ENCODE assay signal across 19 cellular contexts in genomic region chr13:105665284-105665683, GRCh38.
DNase-seq lines count a peak whose midpoint lies in the region; ATAC-seq and TF ChIP-seq lines count a peak whose summit lies in the region.
"Had no signal": no experiment of that assay in that cellular context is flagged by ENCODE, and none has a peak within 500 bp of the region (broad histone marks: within the 10 kb centered on the region; RNA-seq: fewer than 3 reads in every experiment).

No MANE protein-coding gene starts in this region.

- H3K36me3 ChIP-seq in BJ (ENCODE audit: control insufficient read depth, insufficient read depth, low read length) (no peaks in the 10 kb centered on the region), PC-3 (ENCODE audit: low read depth, low read length) (no peaks in the 10 kb centered on the region)
- H3K36me3 ChIP-seq: gastroesophageal sphincter had no signal

- H3K27me3 ChIP-seq in BJ (ENCODE audit: control insufficient read depth, insufficient read depth, low read length): no peaks in the 10 kb centered on the region
- H3K27me3 ChIP-seq in PC-3 (ENCODE audit: low read length): no peaks in the 10 kb centered on the region
- H3K27me3 ChIP-seq: gastroesophageal sphincter had no signal

- H3K9me3 Mint-ChIP-seq in chondrocyte (ENCODE audit: low read depth): peaks cover 5% of the 10 kb centered on the region
- H3K9me3 Mint-ChIP-seq: activated T-helper 1 cell treated with anti-CD3 and anti-CD28 coated beads, Interleukin-12 subunit alpha, Interleukin-12 subunit beta, Interleukin-2, Interleukin-4 antibody, amounts not matched to agents 30 ng/mL and 10 ng/mL and 1 ng/mL, durations not matched to agents 14 hours and 24 hours and 36 hours; stimulated activated naive CD8-positive, alpha-beta T cell treated with anti-CD3 and anti-CD28 coated beads, Interleukin-15, Interleukin-2, amounts not matched to agents 100 ng/mL and 50 ng/mL, for 24 hours; T-cell had no signal

- no peak for ATAC-seq in PC-3
- no peak for ATAC-seq in GM18873 (IDR thresholded peaks at IDR 0.05; ENCODE audit: low FRiP score, unreplicated experiment)
- no peak for ATAC-seq in HG03571 (IDR thresholded peaks at IDR 0.05; ENCODE audit: unreplicated experiment)
- no peak for ATAC-seq in HG02840 (IDR thresholded peaks at IDR 0.05; ENCODE audit: low FRiP score, unreplicated experiment)
- ATAC-seq: activated CD8-positive, alpha-beta T cell treated with anti-CD3 and anti-CD28 coated beads, Interleukin-2, amount 10 ng/mL, durations not matched to agents 7 days and 5 days; gastroesophageal sphincter; natural killer cell treated with Interleukin-12 subunit alpha and Interleukin-12 subunit beta and Interleukin-15 and Interleukin-18, amount 100 ng/mL, for 72 hours; psoas muscle; T-cell had no signal

- H3K4me1 ChIP-seq in PC-3 (ENCODE audit: insufficient read depth, low read length): no peaks in the 10 kb centered on the region
- H3K4me1 ChIP-seq: gastroesophageal sphincter, psoas muscle had no signal

- H3K4me1 Mint-ChIP-seq in chondrocyte (ENCODE audit: low read depth): peaks cover 15% of the 10 kb centered on the region
- H3K4me1 Mint-ChIP-seq: IgD-negative memory B cell, T-cell had no signal

- H3K27ac ChIP-seq in PC-3 (ENCODE audit: low read length): no peak overlapping the region
- H3K27ac ChIP-seq: gastroesophageal sphincter, psoas muscle had no signal

- CTCF ChIA-PET in BJ (lab: Yijun Ruan, JAX) (interaction anchor here (0.5 kb wide), 1 partner anchor 881 kb away, joined by 3 read pairs; no protein-coding TSS in a partner anchor), PC-3 (lab: Charles Lee) (no interaction called here)

- H3K9me2 ChIP-seq in PC-3 (replicated peaks; ENCODE audit: low read length): no peaks in the 10 kb centered on the region

- BruUV-seq in PC-3 (replicated peaks; lab: Mats Ljungman, UMichigan): no TSS peak

- no peak overlapping the region for H2AFZ ChIP-seq in PC-3 (ENCODE audit: low read length)

- H3K4me2 ChIP-seq in PC-3 (ENCODE audit: low read length): no peak overlapping the region

- H3K4me3 ChIP-seq in BJ (ENCODE audit: low read depth, low read length): no peak overlapping the region
- H3K4me3 ChIP-seq in PC-3 (ENCODE audit: low read length): no peak overlapping the region
- H3K4me3 ChIP-seq: gastroesophageal sphincter, psoas muscle had no signal

- no peaks in the 10 kb centered on the region for H4K20me1 ChIP-seq in PC-3 (ENCODE audit: low read length)

- H3K9me3 ChIP-seq in PC-3 (ENCODE audit: low read length): no peaks in the 10 kb centered on the region
- H3K9me3 ChIP-seq: gastroesophageal sphincter, psoas muscle had no signal

- H3F3A ChIP-seq in PC-3 (ENCODE audit: low read length, unreplicated experiment): no peaks in the 10 kb centered on the region

- POLR2A ChIA-PET in BJ (lab: Charles Lee): no interaction called here
- POLR2A ChIA-PET in PC-3 (lab: Charles Lee; ENCODE audit: unreplicated experiment): no interaction called here

- peak; percentile 28 for DNase-seq in BJ (ENCODE audit: low read depth)
- peak; percentile 11 for DNase-seq in PC-3
- DNase-seq in chondrocyte (ENCODE audit: low spot score): no peak
- peak; percentile 40 for DNase-seq in myocyte (ENCODE audit: low read depth)
- no peak for DNase-seq in LoVo (ENCODE audit: low spot score)
- DNase-seq: activated CD8-positive, alpha-beta T cell treated with anti-CD3 and anti-CD28 coated beads, Interleukin-2, amount 10 ng/mL, durations not matched to agents 7 days and 5 days; NCI-H1092 treated with DMSO at 0.1 percent for 48 hours; NCI-H2171; NCI-H774; psoas muscle; T-cell had no signal

- H3K9ac ChIP-seq in PC-3 (ENCODE audit: low read length): no peak overlapping the region

- intact Hi-C loops in PC-3 (cut with micrococcal nuclease): no loop called here

- H3K27me3 Mint-ChIP-seq in chondrocyte (ENCODE audit: low read depth): no peaks in the 10 kb centered on the region
- H3K27me3 Mint-ChIP-seq: IgD-negative memory B cell; natural killer cell treated with Interleukin-12 subunit alpha and Interleukin-12 subunit beta and Interleukin-15 and Interleukin-18, amount 100 ng/mL, for 72 hours; stimulated activated naive CD8-positive, alpha-beta T cell treated with anti-CD3 and anti-CD28 coated beads, Interleukin-15, Interleukin-2, amounts not matched to agents 100 ng/mL and 50 ng/mL, for 24 hours; T-cell had no signal

- H3K79me2 ChIP-seq in PC-3 (ENCODE audit: low read length): no peaks in the 10 kb centered on the region

- H3K36me3 Mint-ChIP-seq in chondrocyte (ENCODE audit: low read depth): no peaks in the 10 kb centered on the region
- H3K36me3 Mint-ChIP-seq: natural killer cell treated with Interleukin-12 subunit alpha and Interleukin-12 subunit beta and Interleukin-15 and Interleukin-18, amount 100 ng/mL, for 72 hours; T-cell had no signal

- no peak overlapping the region for H3K4me3 Mint-ChIP-seq in chondrocyte (ENCODE audit: unreplicated experiment)
- H3K4me3 Mint-ChIP-seq: activated CD8-positive, alpha-beta T cell treated with anti-CD3 and anti-CD28 coated beads, Interleukin-2, amount 10 ng/mL, durations not matched to agents 7 days and 5 days; activated T-helper 1 cell treated with anti-CD3 and anti-CD28 coated beads, Interleukin-12 subunit alpha, Interleukin-12 subunit beta, Interleukin-2, Interleukin-4 antibody, amounts not matched to agents 30 ng/mL and 10 ng/mL and 1 ng/mL, durations not matched to agents 14 hours and 24 hours and 36 hours; IgD-negative memory B cell; natural killer cell treated with Interleukin-12 subunit alpha and Interleukin-12 subunit beta and Interleukin-15 and Interleukin-18, amount 100 ng/mL, for 72 hours; stimulated activated naive CD8-positive, alpha-beta T cell treated with anti-CD3 and anti-CD28 coated beads, Interleukin-15, Interleukin-2, amounts not matched to agents 100 ng/mL and 50 ng/mL, for 24 hours; T-cell had no signal

- H3K27ac Mint-ChIP-seq in chondrocyte (ENCODE audit: unreplicated experiment): peak overlapping the region; percentile 1
- H3K27ac Mint-ChIP-seq: activated CD8-positive, alpha-beta T cell treated with anti-CD3 and anti-CD28 coated beads, Interleukin-2, amount 10 ng/mL, durations not matched to agents 7 days and 5 days; activated T-helper 1 cell treated with anti-CD3 and anti-CD28 coated beads, Interleukin-12 subunit alpha, Interleukin-12 subunit beta, Interleukin-2, Interleukin-4 antibody, amounts not matched to agents 30 ng/mL and 10 ng/mL and 1 ng/mL, durations not matched to agents 14 hours and 24 hours and 36 hours; IgD-negative memory B cell; natural killer cell treated with Interleukin-12 subunit alpha and Interleukin-12 subunit beta and Interleukin-15 and Interleukin-18, amount 100 ng/mL, for 72 hours; stimulated activated naive CD8-positive, alpha-beta T cell treated with anti-CD3 and anti-CD28 coated beads, Interleukin-15, Interleukin-2, amounts not matched to agents 100 ng/mL and 50 ng/mL, for 24 hours; T-cell had no signal

- TF ChIP-seq CTCF in BJ (IDR thresholded peaks at IDR 0.05; ENCODE audit: insufficient read depth, low read depth, low read length) (no peak), PC-3 (conservative IDR thresholded peaks at IDR 0.05; ENCODE audit: low read depth, low read length) (no peak), chondrocyte (IDR thresholded peaks at IDR 0.05) (no peak)

Comparison
In these comparisons a context has a peak if more than half of its experiments do, and no peak if none do; other contexts are left out.
1. DNase-seq: peak in BJ (single experiment), PC-3 (single experiment) and myocyte (single experiment); none in chondrocyte (single experiment) and LoVo (single experiment).